ENCODE assay signal across 1 cellular context in the genomic region with DNA sequence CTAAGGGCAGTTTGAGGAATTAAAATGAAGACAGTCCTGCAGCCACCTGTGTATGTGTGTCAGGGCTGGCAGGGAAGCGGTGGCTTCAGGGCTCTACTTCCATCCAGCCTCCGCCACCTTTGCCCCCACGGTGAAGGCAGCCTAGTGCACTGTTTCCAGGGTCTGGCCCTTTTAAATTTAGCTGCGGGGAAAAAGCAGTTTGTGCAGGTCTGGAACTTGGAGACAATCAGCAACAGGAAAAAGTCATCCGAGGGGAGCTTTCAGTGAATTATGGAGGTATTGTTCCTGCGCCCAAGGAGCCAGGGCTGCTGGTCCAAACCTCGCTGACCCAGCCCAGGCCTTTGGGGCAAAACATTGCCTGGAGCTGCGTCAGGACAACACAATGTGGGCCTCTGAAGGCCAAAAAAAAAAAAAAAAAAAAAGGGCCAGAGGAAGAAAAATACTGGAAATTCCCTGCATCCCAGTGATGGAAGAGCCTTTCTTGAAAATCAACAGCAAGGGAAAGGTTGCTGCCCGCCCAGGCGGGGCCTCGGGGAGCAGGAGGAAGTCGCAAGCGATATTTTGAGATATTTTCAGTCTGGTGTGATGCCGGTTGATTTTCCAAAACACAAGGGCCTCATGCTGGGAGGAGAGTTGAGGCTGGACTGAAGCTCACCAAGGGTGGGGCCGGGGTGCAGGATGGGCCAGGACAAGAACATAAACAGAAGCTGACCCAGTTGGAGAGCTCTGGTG.
TF ChIP-seq lines count a peak whose summit lies in the region.

No MANE protein-coding gene starts in this region.

TF ChIP-seq in GM23338, 12 proteins besides CTCF, POLR2A, EP300 and RAD21 (continued from another document):
- TF ChIP-seq, protein P1, sequence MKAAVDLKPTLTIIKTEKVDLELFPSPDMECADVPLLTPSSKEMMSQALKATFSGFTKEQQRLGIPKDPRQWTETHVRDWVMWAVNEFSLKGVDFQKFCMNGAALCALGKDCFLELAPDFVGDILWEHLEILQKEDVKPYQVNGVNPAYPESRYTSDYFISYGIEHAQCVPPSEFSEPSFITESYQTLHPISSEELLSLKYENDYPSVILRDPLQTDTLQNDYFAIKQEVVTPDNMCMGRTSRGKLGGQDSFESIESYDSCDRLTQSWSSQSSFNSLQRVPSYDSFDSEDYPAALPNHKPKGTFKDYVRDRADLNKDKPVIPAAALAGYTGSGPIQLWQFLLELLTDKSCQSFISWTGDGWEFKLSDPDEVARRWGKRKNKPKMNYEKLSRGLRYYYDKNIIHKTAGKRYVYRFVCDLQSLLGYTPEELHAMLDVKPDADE (IDR thresholded peaks at IDR 0.05) = no peak
- TF ChIP-seq JUNB (IDR thresholded peaks at IDR 0.05; ENCODE audit: unreplicated experiment) (no peak), EZH2 (IDR thresholded peaks at IDR 0.05; ENCODE audit: low read depth, unreplicated experiment) (no peak), ZNF331 (CRISPR knock-in tag; IDR thresholded peaks at IDR 0.05; ENCODE audit: low read depth) (no peak), ZNF114 (CRISPR knock-in tag; IDR thresholded peaks at IDR 0.05) (no peak), EZH2phosphoT487 (IDR thresholded peaks at IDR 0.05; ENCODE audit: unreplicated experiment) (no peak), NANOG (IDR thresholded peaks at IDR 0.05; ENCODE audit: borderline replicate concordance) (no peak), CREB1 (CRISPR knock-in tag; IDR thresholded peaks at IDR 0.05; ENCODE audit: low read depth) (no peak)
- TF ChIP-seq, protein P2, sequence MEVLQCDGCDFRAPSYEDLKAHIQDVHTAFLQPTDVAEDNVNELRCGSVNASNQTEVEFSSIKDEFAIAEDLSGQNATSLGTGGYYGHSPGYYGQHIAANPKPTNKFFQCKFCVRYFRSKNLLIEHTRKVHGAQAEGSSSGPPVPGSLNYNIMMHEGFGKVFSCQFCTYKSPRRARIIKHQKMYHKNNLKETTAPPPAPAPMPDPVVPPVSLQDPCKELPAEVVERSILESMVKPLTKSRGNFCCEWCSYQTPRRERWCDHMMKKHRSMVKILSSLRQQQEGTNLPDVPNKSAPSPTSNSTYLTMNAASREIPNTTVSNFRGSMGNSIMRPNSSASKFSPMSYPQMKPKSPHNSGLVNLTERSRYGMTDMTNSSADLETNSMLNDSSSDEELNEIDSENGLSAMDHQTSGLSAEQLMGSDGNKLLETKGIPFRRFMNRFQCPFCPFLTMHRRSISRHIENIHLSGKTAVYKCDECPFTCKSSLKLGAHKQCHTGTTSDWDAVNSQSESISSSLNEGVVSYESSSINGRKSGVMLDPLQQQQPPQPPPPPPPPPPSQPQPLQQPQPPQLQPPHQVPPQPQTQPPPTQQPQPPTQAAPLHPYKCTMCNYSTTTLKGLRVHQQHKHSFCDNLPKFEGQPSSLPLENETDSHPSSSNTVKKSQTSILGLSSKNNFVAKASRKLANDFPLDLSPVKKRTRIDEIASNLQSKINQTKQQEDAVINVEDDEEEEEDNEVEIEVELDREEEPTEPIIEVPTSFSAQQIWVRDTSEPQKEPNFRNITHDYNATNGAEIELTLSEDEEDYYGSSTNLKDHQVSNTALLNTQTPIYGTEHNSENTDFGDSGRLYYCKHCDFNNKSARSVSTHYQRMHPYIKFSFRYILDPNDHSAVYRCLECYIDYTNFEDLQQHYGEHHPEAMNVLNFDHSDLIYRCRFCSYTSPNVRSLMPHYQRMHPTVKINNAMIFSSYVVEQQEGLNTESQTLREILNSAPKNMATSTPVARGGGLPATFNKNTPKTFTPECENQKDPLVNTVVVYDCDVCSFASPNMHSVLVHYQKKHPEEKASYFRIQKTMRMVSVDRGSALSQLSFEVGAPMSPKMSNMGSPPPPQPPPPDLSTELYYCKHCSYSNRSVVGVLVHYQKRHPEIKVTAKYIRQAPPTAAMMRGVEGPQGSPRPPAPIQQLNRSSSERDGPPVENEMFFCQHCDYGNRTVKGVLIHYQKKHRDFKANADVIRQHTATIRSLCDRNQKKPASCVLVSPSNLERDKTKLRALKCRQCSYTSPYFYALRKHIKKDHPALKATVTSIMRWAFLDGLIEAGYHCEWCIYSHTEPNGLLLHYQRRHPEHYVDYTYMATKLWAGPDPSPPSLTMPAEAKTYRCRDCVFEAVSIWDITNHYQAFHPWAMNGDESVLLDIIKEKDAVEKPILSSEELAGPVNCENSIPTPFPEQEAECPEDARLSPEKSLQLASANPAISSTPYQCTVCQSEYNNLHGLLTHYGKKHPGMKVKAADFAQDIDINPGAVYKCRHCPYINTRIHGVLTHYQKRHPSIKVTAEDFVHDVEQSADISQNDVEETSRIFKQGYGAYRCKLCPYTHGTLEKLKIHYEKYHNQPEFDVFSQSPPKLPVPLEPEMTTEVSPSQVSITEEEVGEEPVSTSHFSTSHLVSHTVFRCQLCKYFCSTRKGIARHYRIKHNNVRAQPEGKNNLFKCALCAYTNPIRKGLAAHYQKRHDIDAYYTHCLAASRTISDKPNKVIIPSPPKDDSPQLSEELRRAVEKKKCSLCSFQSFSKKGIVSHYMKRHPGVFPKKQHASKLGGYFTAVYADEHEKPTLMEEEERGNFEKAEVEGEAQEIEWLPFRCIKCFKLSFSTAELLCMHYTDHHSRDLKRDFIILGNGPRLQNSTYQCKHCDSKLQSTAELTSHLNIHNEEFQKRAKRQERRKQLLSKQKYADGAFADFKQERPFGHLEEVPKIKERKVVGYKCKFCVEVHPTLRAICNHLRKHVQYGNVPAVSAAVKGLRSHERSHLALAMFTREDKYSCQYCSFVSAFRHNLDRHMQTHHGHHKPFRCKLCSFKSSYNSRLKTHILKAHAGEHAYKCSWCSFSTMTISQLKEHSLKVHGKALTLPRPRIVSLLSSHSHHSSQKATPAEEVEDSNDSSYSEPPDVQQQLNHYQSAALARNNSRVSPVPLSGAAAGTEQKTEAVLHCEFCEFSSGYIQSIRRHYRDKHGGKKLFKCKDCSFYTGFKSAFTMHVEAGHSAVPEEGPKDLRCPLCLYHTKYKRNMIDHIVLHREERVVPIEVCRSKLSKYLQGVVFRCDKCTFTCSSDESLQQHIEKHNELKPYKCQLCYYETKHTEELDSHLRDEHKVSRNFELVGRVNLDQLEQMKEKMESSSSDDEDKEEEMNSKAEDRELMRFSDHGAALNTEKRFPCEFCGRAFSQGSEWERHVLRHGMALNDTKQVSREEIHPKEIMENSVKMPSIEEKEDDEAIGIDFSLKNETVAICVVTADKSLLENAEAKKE (CRISPR knock-in tag; IDR thresholded peaks at IDR 0.05) = no peak
